ENCODE assay signal across 8 cellular contexts in genomic region chr12:12333980-12334709, GRCh38. TPM values are rescaled to one million over a fixed set of nuclear protein-coding genes. Genes with fewer than 3 reads are reported as not detected.
A peak's percentile ranks its signal among the peaks of the same experiment; 100 is the strongest.
DNase-seq lines count a peak whose midpoint lies in the region; ATAC-seq, FAIRE-seq and TF ChIP-seq lines count a peak whose summit lies in the region.

No MANE protein-coding gene starts in this region.

- H3K27me3 ChIP-seq in HAP-1 (ENCODE audit: low read depth), result no peaks in the 10 kb centered on the region

- no peak for DNase-seq in D721Med (ENCODE audit: insufficient read length, low spot score)
- peak; percentile 68 to 84 for DNase-seq in HAP-1 (ENCODE audit: low spot score in 2 of 2)
- DNase-seq in NCI-H345 (lab: John Stamatoyannopoulos, UW), result peak; percentile 64
- peak; percentile 74 for DNase-seq in activated CD4-positive, alpha-beta T cell treated with anti-CD3 and anti-CD28 coated beads for 48 hours
- peak; percentile 80 for DNase-seq in dermis blood vessel endothelial cell
- peak; percentile 60 for DNase-seq in midbrain (lab: John Stamatoyannopoulos, UW)
- peak; percentile 49 for DNase-seq in stimulated activated naive CD4-positive, alpha-beta T cell treated with Interleukin-2 at 50 U/mL for 16 hours (lab: John Stamatoyannopoulos, UW)

- no peaks in the 10 kb centered on the region for H3K9me3 ChIP-seq in HAP-1

- no peak for FAIRE-seq in D721Med (lab: Jason Lieb, UNC)

- in situ Hi-C loops in HAP-1 (cut with MboI; ENCODE audit: low sequenced_read_pairs), result loop anchor here (10.0 to 25.0 kb wide), 2 partner anchors 249 to 747 kb away; no protein-coding TSS in a partner anchor

- no peaks in the 10 kb centered on the region for H3K36me3 ChIP-seq in HAP-1 (replicated peaks)

- peaks cover 6% of the 10 kb centered on the region; the same call in 1 of the 2 replicates for H3K4me1 ChIP-seq in HAP-1

- ATAC-seq in GM19452 (IDR thresholded peaks at IDR 0.05; ENCODE audit: unreplicated experiment), result no peak

- peak; percentile 83 for TF ChIP-seq CTCF in D721Med (IDR thresholded peaks at IDR 0.05; ENCODE audit: insufficient read depth, missing control alignments)

- H3K4me3 ChIP-seq in HAP-1, result no peak overlapping the region

RNA-seq across cellular contexts. Expression of gene MANSC1, which starts 15.9 kb away (rescaled TPM):
- total RNA-seq in dermis blood vessel endothelial cell, result 6.8 and 14.8 TPM in 2 replicates

RNA-seq across cellular contexts. Expression of gene BORCS5, which starts 22.7 kb away (rescaled TPM):
- 2.9 and 7.6 TPM in 2 replicates for total RNA-seq in dermis blood vessel endothelial cell
